1 cellular context compared by ENCODE assay signal in the genomic region with DNA sequence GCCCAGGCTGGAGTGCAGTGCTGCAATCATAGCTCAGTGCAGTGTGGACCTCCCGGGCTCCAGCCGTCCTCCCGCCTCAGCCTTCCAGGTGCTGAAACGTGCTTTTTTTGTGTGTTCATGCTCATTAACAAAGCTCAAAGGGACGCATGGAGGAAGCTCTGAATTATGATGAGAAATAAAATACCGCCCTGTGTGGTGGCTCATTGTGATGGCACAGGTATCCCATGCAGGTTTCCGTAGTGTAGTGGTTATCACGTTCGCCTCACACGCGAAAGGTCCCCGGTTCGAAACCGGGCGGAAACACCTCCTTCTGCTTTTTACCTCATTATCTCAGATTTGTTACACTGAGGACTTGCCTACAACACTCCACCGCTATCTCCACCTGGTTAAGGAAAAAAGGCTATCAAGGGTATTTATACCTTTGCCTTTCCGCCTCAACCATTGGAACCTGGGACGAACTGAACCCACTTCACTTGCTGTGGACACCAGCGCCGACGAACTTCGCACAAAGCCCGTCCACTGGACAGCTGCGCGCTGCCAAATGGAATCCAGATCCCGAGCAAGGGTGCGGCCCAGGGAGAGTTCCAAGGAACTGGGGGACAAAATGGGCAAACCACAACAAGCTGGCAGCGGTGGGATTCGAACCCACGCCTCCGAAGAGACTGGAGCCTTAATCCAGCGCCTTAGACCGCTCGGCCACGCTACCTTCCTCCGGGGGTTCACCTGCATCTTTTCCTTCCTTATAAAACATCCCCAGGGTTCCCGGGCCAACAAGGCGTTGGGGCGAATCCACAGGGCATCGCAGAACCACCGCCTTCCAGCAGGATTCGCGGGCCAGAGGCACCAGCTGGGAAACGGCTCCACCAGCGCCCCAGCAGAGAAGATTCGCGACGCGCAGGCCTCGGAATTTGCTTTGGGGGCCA.
TF ChIP-seq lines count a peak whose summit lies in the region.

No MANE protein-coding gene starts in this region.

TF ChIP-seq in GM12878, 131 proteins besides CTCF, POLR2A, EP300 and RAD21 (continued from another document):
- TF ChIP-seq, protein P1, sequence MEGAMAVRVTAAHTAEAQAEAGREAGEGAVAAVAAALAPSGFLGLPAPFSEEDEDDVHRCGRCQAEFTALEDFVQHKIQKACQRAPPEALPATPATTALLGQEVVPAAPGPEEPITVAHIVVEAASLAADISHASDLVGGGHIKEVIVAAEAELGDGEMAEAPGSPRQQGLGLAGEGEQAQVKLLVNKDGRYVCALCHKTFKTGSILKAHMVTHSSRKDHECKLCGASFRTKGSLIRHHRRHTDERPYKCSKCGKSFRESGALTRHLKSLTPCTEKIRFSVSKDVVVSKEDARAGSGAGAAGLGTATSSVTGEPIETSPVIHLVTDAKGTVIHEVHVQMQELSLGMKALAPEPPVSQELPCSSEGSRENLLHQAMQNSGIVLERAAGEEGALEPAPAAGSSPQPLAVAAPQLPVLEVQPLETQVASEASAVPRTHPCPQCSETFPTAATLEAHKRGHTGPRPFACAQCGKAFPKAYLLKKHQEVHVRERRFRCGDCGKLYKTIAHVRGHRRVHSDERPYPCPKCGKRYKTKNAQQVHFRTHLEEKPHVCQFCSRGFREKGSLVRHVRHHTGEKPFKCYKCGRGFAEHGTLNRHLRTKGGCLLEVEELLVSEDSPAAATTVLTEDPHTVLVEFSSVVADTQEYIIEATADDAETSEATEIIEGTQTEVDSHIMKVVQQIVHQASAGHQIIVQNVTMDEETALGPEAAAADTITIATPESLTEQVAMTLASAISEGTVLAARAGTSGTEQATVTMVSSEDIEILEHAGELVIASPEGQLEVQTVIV (IDR thresholded peaks at IDR 0.05; ENCODE audit: borderline replicate concordance, partially characterized antibody): no peak
- TF ChIP-seq NFIC (IDR thresholded peaks at IDR 0.05; ENCODE audit: low read depth, low read length) (0 out of 2 replicates have a peak, but pooled peaks have one; percentile 36), ZNF217 (IDR thresholded peaks at IDR 0.05) (peak; percentile 87), ESRRA (IDR thresholded peaks at IDR 0.05; ENCODE audit: low read length) (no peak), MYB (IDR thresholded peaks at IDR 0.05; ENCODE audit: borderline replicate concordance, low read depth, low read length) (no peak), SMARCA5 (IDR thresholded peaks at IDR 0.05) (peak; percentile 57), IRF4 (IDR thresholded peaks at IDR 0.05; ENCODE audit: low read depth, low read length) (no peak), BRCA1 (IDR thresholded peaks at IDR 0.05; ENCODE audit: low read depth, low read length) (no peak), ZNF24 (IDR thresholded peaks at IDR 0.05) (peak; percentile 95), JUNB (IDR thresholded peaks at IDR 0.05) (no peak), ZNF207 (IDR thresholded peaks at IDR 0.05; ENCODE audit: borderline replicate concordance) (peak; percentile 69; the same call in 1 of the 2 replicates), IKZF1 (conservative IDR thresholded peaks at IDR 0.05) (peak; percentile 75), BACH1 (IDR thresholded peaks at IDR 0.05; ENCODE audit: borderline replicate concordance) (no peak), ETV6 (conservative IDR thresholded peaks at IDR 0.05 in 1 of 2, IDR thresholded peaks at IDR 0.05 in 1 of 2; ENCODE audit: borderline replicate concordance in 1 of 2, low read depth in 1 of 2) (no peak; a peak in 1 of 4 replicates), CHD4 (IDR thresholded peaks at IDR 0.05) (no peak; the same call in 1 of the 2 replicates), RBBP5 (conservative IDR thresholded peaks at IDR 0.05) (no peak), SIN3A (IDR thresholded peaks at IDR 0.05; ENCODE audit: low read depth, low read length) (no peak), EZH2 (IDR thresholded peaks at IDR 0.05; ENCODE audit: borderline replicate concordance, control insufficient read depth, low read depth, low read length) (no peak), SREBF1 (IDR thresholded peaks at IDR 0.05; ENCODE audit: low read length) (no peak), NR2C1 (IDR thresholded peaks at IDR 0.05) (no peak), POLR2AphosphoS2 (IDR thresholded peaks at IDR 0.05; ENCODE audit: low read depth, low read length) (no peak), PML (IDR thresholded peaks at IDR 0.05; ENCODE audit: low read length) (no peak), KLF5 (IDR thresholded peaks at IDR 0.05; ENCODE audit: partially characterized antibody) (peak; percentile 60)
- TF ChIP-seq, protein P2, sequence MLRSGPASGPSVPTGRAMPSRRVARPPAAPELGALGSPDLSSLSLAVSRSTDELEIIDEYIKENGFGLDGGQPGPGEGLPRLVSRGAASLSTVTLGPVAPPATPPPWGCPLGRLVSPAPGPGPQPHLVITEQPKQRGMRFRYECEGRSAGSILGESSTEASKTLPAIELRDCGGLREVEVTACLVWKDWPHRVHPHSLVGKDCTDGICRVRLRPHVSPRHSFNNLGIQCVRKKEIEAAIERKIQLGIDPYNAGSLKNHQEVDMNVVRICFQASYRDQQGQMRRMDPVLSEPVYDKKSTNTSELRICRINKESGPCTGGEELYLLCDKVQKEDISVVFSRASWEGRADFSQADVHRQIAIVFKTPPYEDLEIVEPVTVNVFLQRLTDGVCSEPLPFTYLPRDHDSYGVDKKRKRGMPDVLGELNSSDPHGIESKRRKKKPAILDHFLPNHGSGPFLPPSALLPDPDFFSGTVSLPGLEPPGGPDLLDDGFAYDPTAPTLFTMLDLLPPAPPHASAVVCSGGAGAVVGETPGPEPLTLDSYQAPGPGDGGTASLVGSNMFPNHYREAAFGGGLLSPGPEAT (IDR thresholded peaks at IDR 0.05; ENCODE audit: low read depth): no peak
- TF ChIP-seq, protein P3, sequence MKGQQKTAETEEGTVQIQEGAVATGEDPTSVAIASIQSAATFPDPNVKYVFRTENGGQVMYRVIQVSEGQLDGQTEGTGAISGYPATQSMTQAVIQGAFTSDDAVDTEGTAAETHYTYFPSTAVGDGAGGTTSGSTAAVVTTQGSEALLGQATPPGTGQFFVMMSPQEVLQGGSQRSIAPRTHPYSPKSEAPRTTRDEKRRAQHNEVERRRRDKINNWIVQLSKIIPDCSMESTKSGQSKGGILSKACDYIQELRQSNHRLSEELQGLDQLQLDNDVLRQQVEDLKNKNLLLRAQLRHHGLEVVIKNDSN (IDR thresholded peaks at IDR 0.05; ENCODE audit: borderline replicate concordance, extremely low read length, insufficient read depth, low read depth, low read length): no peak
- TF ChIP-seq, protein P4, sequence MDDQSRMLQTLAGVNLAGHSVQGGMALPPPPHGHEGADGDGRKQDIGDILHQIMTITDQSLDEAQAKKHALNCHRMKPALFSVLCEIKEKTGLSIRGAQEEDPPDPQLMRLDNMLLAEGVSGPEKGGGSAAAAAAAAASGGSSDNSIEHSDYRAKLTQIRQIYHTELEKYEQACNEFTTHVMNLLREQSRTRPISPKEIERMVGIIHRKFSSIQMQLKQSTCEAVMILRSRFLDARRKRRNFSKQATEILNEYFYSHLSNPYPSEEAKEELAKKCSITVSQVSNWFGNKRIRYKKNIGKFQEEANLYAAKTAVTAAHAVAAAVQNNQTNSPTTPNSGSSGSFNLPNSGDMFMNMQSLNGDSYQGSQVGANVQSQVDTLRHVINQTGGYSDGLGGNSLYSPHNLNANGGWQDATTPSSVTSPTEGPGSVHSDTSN (IDR thresholded peaks at IDR 0.05; ENCODE audit: insufficient replicate concordance, low read depth, low read length): no peak
- TF ChIP-seq, protein P5, sequence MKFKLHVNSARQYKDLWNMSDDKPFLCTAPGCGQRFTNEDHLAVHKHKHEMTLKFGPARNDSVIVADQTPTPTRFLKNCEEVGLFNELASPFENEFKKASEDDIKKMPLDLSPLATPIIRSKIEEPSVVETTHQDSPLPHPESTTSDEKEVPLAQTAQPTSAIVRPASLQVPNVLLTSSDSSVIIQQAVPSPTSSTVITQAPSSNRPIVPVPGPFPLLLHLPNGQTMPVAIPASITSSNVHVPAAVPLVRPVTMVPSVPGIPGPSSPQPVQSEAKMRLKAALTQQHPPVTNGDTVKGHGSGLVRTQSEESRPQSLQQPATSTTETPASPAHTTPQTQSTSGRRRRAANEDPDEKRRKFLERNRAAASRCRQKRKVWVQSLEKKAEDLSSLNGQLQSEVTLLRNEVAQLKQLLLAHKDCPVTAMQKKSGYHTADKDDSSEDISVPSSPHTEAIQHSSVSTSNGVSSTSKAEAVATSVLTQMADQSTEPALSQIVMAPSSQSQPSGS (IDR thresholded peaks at IDR 0.05; ENCODE audit: low read length): no peak
- TF ChIP-seq, protein P6, sequence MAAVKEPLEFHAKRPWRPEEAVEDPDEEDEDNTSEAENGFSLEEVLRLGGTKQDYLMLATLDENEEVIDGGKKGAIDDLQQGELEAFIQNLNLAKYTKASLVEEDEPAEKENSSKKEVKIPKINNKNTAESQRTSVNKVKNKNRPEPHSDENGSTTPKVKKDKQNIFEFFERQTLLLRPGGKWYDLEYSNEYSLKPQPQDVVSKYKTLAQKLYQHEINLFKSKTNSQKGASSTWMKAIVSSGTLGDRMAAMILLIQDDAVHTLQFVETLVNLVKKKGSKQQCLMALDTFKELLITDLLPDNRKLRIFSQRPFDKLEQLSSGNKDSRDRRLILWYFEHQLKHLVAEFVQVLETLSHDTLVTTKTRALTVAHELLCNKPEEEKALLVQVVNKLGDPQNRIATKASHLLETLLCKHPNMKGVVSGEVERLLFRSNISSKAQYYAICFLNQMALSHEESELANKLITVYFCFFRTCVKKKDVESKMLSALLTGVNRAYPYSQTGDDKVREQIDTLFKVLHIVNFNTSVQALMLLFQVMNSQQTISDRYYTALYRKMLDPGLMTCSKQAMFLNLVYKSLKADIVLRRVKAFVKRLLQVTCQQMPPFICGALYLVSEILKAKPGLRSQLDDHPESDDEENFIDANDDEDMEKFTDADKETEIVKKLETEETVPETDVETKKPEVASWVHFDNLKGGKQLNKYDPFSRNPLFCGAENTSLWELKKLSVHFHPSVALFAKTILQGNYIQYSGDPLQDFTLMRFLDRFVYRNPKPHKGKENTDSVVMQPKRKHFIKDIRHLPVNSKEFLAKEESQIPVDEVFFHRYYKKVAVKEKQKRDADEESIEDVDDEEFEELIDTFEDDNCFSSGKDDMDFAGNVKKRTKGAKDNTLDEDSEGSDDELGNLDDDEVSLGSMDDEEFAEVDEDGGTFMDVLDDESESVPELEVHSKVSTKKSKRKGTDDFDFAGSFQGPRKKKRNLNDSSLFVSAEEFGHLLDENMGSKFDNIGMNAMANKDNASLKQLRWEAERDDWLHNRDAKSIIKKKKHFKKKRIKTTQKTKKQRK (IDR thresholded peaks at IDR 0.05; ENCODE audit: low read depth, low read length): no peak
TF ChIP-seq in GM12878: peak in this region for 31.
